ENCODE assay signal across 8 cellular contexts in the genomic region with DNA sequence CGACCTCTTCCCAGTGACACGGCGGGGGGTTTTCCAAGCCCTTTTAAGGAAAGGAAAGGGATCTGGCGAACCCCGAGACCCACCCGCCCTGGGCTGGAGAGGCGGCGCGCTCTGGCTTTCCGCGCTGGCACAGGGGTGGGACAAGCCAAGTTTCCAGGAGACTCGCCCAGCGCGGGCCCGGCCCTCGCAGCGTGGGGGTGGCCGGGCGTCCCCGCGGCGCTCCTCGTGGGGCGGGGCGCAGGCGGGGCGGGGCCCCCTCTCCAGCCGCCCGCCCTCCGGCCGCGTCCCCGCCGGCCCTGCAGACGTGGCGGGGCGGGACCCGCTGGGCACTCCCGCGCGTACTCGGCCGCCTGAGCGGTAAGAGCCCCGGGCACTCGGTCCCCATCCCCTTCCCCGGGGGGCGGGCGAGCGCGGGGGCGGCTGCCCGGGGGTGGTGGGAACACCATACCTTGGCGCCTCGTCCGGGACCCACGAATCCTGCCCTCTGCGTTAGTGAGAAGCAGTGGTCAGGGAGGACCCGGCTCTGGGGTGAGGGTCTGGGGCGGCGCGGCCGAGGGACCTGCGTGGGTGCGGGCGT. TPM values are rescaled to one million over a fixed set of nuclear protein-coding genes. Genes with fewer than 3 reads are reported as not detected.
A peak's percentile ranks its signal among the peaks of the same experiment; 100 is the strongest.
DNase-seq lines count a peak whose midpoint lies in the region; ATAC-seq, FAIRE-seq and TF ChIP-seq lines count a peak whose summit lies in the region.

Gene FAM114A1 (plus strand): TSS at position 329 of the 577 bp plus-strand sequence. CDS start 10,273 bp downstream, outside the sequence.

- TF ChIP-seq CTCF in D721Med (IDR thresholded peaks at IDR 0.05; ENCODE audit: insufficient read depth, missing control alignments) (no peak), MCF 10A (IDR thresholded peaks at IDR 0.05; ENCODE audit: unreplicated experiment) (no peak)

- no TSS peak for BruUV-seq in MCF 10A (replicated peaks; lab: Mats Ljungman, UMichigan)

- H3K27me3 Mint-ChIP-seq in MCF 10A (ENCODE audit: insufficient read depth, unreplicated experiment) = no peaks in the 10 kb centered on the region

- H3K27ac Mint-ChIP-seq in MCF 10A (ENCODE audit: low read depth, unreplicated experiment) = peak within 1 kb of the TSS; percentile 91

- peaks cover 21% of the 10 kb centered on the region for H3K4me1 Mint-ChIP-seq in MCF 10A (ENCODE audit: insufficient read depth, unreplicated experiment)

- DNase-seq in D721Med (ENCODE audit: insufficient read length, low spot score) = peak; percentile 48
- peak; percentile 59 to 72 for DNase-seq in SJSA1 (ENCODE audit: low read depth in 1 of 2, low spot score in 2 of 2)
- peak; percentile 74 for DNase-seq in MCF 10A (ENCODE audit: unreplicated experiment)

- H3K27ac ChIP-seq in SJSA1 (peak within 1 kb of the TSS; percentile 82), rectal smooth muscle tissue (ENCODE audit: low read depth, low read length) (peak within 1 kb of the TSS; percentile 99)

- no peaks in the 10 kb centered on the region for H3K9me3 Mint-ChIP-seq in MCF 10A (ENCODE audit: unreplicated experiment)

- H3K36me3 ChIP-seq in SJSA1 (peaks cover 18% of the 10 kb centered on the region), rectal smooth muscle tissue (ENCODE audit: control insufficient read depth, insufficient read depth, low read length) (peaks cover 3% of the 10 kb centered on the region)

- H3K27me3 ChIP-seq in SJSA1 (replicated peaks) (no peaks in the 10 kb centered on the region), rectal smooth muscle tissue (ENCODE audit: control insufficient read depth, insufficient read depth, low read length) (no peaks in the 10 kb centered on the region)

- peak within 1 kb of the TSS; percentile 75 for H3K4me3 Mint-ChIP-seq in MCF 10A (ENCODE audit: unreplicated experiment)

- ATAC-seq in GM19351 (IDR thresholded peaks at IDR 0.05; ENCODE audit: unreplicated experiment) (peak; percentile 94), HG03457 (IDR thresholded peaks at IDR 0.05; ENCODE audit: unreplicated experiment) (peak; percentile 77), GM18873 (IDR thresholded peaks at IDR 0.05; ENCODE audit: low FRiP score, unreplicated experiment) (no peak)

- CTCF ChIA-PET in MCF 10A (lab: Yijun Ruan, JAX) = interaction anchor here (0.6 to 2.3 kb wide), 4 partner anchors 63 to 1171 kb away, joined by 3 to 6 read pairs (median 4); partner anchors contain the start of gene TLR1

- H3K4me3 ChIP-seq in SJSA1 (peak within 1 kb of the TSS; percentile 63), iPS-11a (ENCODE audit: low read depth, low read length) (peak within 1 kb of the TSS; percentile 58), rectal smooth muscle tissue (ENCODE audit: low read length) (peak within 1 kb of the TSS; percentile 88)

- no peak for FAIRE-seq in D721Med (lab: Jason Lieb, UNC)

- peaks cover 14% of the 10 kb centered on the region for H3K36me3 Mint-ChIP-seq in MCF 10A (ENCODE audit: insufficient read depth, unreplicated experiment)

- POLR2A ChIA-PET in MCF 10A (lab: Yijun Ruan, JAX) = interaction anchor here (0.7 to 2.6 kb wide), 4 partner anchors 12 to 75 kb away, joined by 4 to 13 read pairs (median 4); partner anchors contain the start of gene TLR1

- intact Hi-C loops in MCF 10A (cut with micrococcal nuclease) = no loop called here

- peaks cover 22% of the 10 kb centered on the region for H3K4me1 ChIP-seq in SJSA1 (replicated peaks)
- H3K4me1 ChIP-seq in rectal smooth muscle tissue (ENCODE audit: control insufficient read depth, insufficient read depth, low read length) = peaks cover 32% of the 10 kb centered on the region

- no peaks in the 10 kb centered on the region for H3K9me3 ChIP-seq in SJSA1 (replicated peaks)

- peak within 1 kb of the TSS; percentile 90 for H3K9ac ChIP-seq in rectal smooth muscle tissue (ENCODE audit: low read length)

RNA-seq across cellular contexts. Expression of gene FAM114A1, which starts in this region (rescaled TPM):
- 69.5 and 89.1 TPM in 2 replicates for total RNA-seq in SJSA1 (2014; rRNA removed; shearing (Covaris generic))
- total RNA-seq in MCF 10A (2022) = 22.7 and 38.9 TPM in 2 replicates
